Comparison of ENCODE assay signal across 28 cellular contexts in the genomic region with DNA sequence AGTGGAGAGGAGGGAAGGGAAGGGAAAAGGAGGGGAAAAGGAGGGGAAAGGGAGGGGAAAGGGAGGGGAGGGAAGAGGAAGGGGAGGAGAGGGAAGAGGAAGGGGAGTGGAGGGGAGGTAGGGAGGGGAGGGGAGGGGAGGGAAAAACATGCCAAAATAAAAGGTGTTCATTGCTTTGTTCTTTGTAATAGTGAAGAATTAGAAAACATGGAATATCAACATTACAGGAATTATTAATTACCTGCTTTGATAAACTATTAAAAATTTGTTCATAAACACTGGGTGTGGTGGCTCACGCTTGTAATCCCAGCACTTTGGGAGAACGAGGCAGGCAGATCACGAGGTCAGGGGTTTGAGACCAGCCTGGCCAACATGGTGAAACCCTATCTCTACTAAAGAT.
"Had no signal": no experiment of that assay in that cellular context is flagged by ENCODE, and none has a peak within 500 bp of the region (broad histone marks: within the 10 kb centered on the region; RNA-seq: fewer than 3 reads in every experiment).

No MANE protein-coding gene starts in this region.

- H3K27ac ChIP-seq: colonic mucosa, coronary artery, dorsolateral prefrontal cortex, epithelial cell of prostate, esophagus muscularis mucosa, esophagus squamous epithelium, foreskin keratinocyte, gastrocnemius medialis, gastroesophageal sphincter, heart left ventricle, heart right ventricle had no signal

- H3K4me1 ChIP-seq: colonic mucosa, esophagus muscularis mucosa, esophagus squamous epithelium, foreskin keratinocyte, gastrocnemius medialis, gastroesophageal sphincter, heart left ventricle, heart right ventricle had no signal

- DNase-seq: colonic mucosa; cortex of kidney; dermis blood vessel endothelial cell; dorsolateral prefrontal cortex; effector CD4-positive, alpha-beta T cell; effector CD8-positive, alpha-beta T cell; effector memory CD4-positive, alpha-beta T cell; effector memory CD8-positive, alpha-beta T cell; endodermal cell; erythroblast; esophagus squamous epithelium; foreskin fibroblast; foreskin keratinocyte; foreskin melanocyte; gastrocnemius medialis; glutamatergic neuron; head of caudate nucleus; heart left ventricle; heart right ventricle had no signal

- H3K36me3 ChIP-seq: colonic mucosa, esophagus muscularis mucosa, esophagus squamous epithelium, gastrocnemius medialis, gastroesophageal sphincter, heart left ventricle, heart right ventricle had no signal

- H3K4me3 ChIP-seq: colonic mucosa, coronary artery, dorsolateral prefrontal cortex, esophagus muscularis mucosa, esophagus squamous epithelium, gastrocnemius medialis, gastroesophageal sphincter, heart left ventricle, heart right ventricle had no signal

- H3K9me3 ChIP-seq: colonic mucosa, esophagus muscularis mucosa, esophagus squamous epithelium, gastrocnemius medialis, gastroesophageal sphincter, heart left ventricle had no signal

- FAIRE-seq: colon, endometrium, endothelial cell of umbilical vein, frontal cortex had no signal

- H3K27me3 ChIP-seq: colonic mucosa, foreskin keratinocyte, gastrocnemius medialis had no signal

- ATAC-seq: effector memory CD8-positive, alpha-beta T cell; esophagus mucosa; foreskin keratinocyte; gastrocnemius medialis; gastroesophageal sphincter; heart left ventricle; heart right ventricle had no signal
